Comparison of ENCODE assay signal across 1 cellular context in genomic region chr2:132438650-132439030, GRCh38.
TF ChIP-seq lines count a peak whose summit lies in the region.

No MANE protein-coding gene starts in this region.

TF ChIP-seq in GM12878, 131 proteins besides CTCF, POLR2A, EP300 and RAD21:
- no peak for TF ChIP-seq ATF3 (IDR thresholded peaks at IDR 0.05; ENCODE audit: borderline replicate concordance, extremely low read depth, low read depth, low read length)
- no peak for TF ChIP-seq ZNF592 (IDR thresholded peaks at IDR 0.05)
- TF ChIP-seq NFYA (IDR thresholded peaks at IDR 0.05; ENCODE audit: borderline replicate concordance, low read depth, low read length), result no peak
- TF ChIP-seq PML (IDR thresholded peaks at IDR 0.05; ENCODE audit: low read length), result no peak
- no peak for TF ChIP-seq MAX (IDR thresholded peaks at IDR 0.05; ENCODE audit: low read depth, low read length)
- no peak for TF ChIP-seq MXI1 (IDR thresholded peaks at IDR 0.05; ENCODE audit: low read depth, low read length)
- TF ChIP-seq WRNIP1 (IDR thresholded peaks at IDR 0.05; ENCODE audit: borderline replicate concordance, low read depth, low read length), result no peak
- TF ChIP-seq E2F4 (IDR thresholded peaks at IDR 0.05; ENCODE audit: low read depth, low read length), result no peak
- no peak for TF ChIP-seq SKIL (IDR thresholded peaks at IDR 0.05; ENCODE audit: low read depth, poor library complexity, severe bottlenecking)
- no peak for TF ChIP-seq NFIC (IDR thresholded peaks at IDR 0.05; ENCODE audit: low read depth, low read length)
- no peak for TF ChIP-seq HDAC2 (IDR thresholded peaks at IDR 0.05)
- no peak for TF ChIP-seq ETV6 (conservative IDR thresholded peaks at IDR 0.05 in 1 of 2, IDR thresholded peaks at IDR 0.05 in 1 of 2; ENCODE audit: borderline replicate concordance in 1 of 2, low read depth in 1 of 2)
- no peak for TF ChIP-seq HSF1 (IDR thresholded peaks at IDR 0.05; ENCODE audit: low read depth, low read length)
